In the genomic region with DNA sequence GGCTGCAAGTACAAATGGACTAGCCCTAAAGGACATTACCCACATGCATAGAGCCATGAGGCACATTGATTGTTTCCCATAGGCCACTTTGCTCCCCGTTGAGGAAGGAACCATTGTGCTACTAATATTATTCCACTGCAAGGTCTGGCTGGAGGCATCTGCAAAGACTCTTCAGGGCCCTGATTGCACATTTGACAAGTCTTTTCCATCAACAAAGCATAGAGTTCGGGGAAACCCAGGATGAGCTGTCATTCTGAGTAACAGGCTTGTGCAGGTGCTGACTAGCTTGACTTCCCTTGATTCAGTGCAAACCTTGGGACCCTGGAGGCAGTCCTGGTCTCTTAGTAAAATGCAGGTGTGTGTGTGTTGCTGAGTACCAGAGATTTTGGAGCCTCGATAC, we compare ENCODE assay signal across 8 cellular contexts.
A peak's percentile ranks its signal among the peaks of the same experiment; 100 is the strongest.
DNase-seq lines count a peak whose midpoint lies in the region; ATAC-seq and TF ChIP-seq lines count a peak whose summit lies in the region.

No MANE protein-coding gene starts in this region.

- H3K27me3 Mint-ChIP-seq in T-cell = no peaks in the 10 kb centered on the region

- no peak for TF ChIP-seq POLR2A in breast epithelium (IDR thresholded peaks at IDR 0.05)

- peak overlapping the region in 2 of 3 donors; percentile 13 to 48 for H3K4me3 Mint-ChIP-seq in T-cell

- DNase-seq in T-cell = no peak
- DNase-seq in breast epithelium (ENCODE audit: low spot score in 2 of 2) = no peak
- DNase-seq in smooth muscle cell (lab: John Stamatoyannopoulos, UW; ENCODE audit: unreplicated experiment) = no peak
- no peak for DNase-seq in NCI-H2029 (lab: John Stamatoyannopoulos, UW)
- no peak for DNase-seq in CD1c-positive myeloid dendritic cell (ENCODE audit: extremely low spot score)

- peak overlapping the region; percentile 55 for H3K9ac ChIP-seq in smooth muscle cell (ENCODE audit: low read depth)

- H3K27me3 ChIP-seq in breast epithelium (no peaks in the 10 kb centered on the region), smooth muscle cell (ENCODE audit: low read depth) (no peaks in the 10 kb centered on the region)

- no peaks in the 10 kb centered on the region for H3K9me3 Mint-ChIP-seq in T-cell

- H3K27ac ChIP-seq in breast epithelium (peak overlapping the region; percentile 64 to 74), smooth muscle cell (ENCODE audit: low read depth) (peak overlapping the region; percentile 71)

- peaks cover 81 to 88% (median 82%) of the 10 kb centered on the region in 3 donors for H3K4me1 Mint-ChIP-seq in T-cell

- POLR2A ChIA-PET in T-cell (lab: Charles Lee) = no interaction called here

- peak overlapping the region; percentile 48 to 89 for H3K27ac Mint-ChIP-seq in T-cell

- intact Hi-C loops in breast epithelium (cut with DNase I; ENCODE audit: low total_unique reads) = no loop called here

- 65% methylated on average over 3 of the region's 3 CpGs for WGBS in smooth muscle cell (ENCODE audit: low lambda C conversion rate)

- no peaks in the 10 kb centered on the region for H3K36me3 ChIP-seq in breast epithelium
- no peaks in the 10 kb centered on the region for H3K36me3 ChIP-seq in smooth muscle cell (ENCODE audit: low read depth)

- H4K20me1 ChIP-seq in smooth muscle cell (ENCODE audit: low read depth) = peaks cover 100% of the 10 kb centered on the region

- H3K4me3 ChIP-seq in breast epithelium (no peak overlapping the region), smooth muscle cell (no peak overlapping the region)

- no peaks in the 10 kb centered on the region for H3F3A ChIP-seq in smooth muscle cell (ENCODE audit: low read depth)

- CTCF ChIA-PET in T-cell (lab: Charles Lee) = interaction anchor here in 1 of 2 donors (1.0 kb wide), 1 partner anchor 11 kb away, joined by 3 read pairs; no protein-coding TSS in a partner anchor

- TF ChIP-seq CTCF in breast epithelium (IDR thresholded peaks at IDR 0.05) (no peak), smooth muscle cell (IDR thresholded peaks at IDR 0.05; ENCODE audit: borderline replicate concordance, insufficient read depth, poor library complexity, severe bottlenecking) (no peak)

- H3K36me3 Mint-ChIP-seq in T-cell = peaks cover 21% of the 10 kb centered on the region

- H3K4me2 ChIP-seq in smooth muscle cell = no peak overlapping the region

- ATAC-seq in GM18858 (IDR thresholded peaks at IDR 0.05; ENCODE audit: unreplicated experiment) (peak; percentile 45), T-cell (replicated peaks in 1 of 4) (peak; percentile 69 to 76 (median 74)), GM21390 (IDR thresholded peaks at IDR 0.05; ENCODE audit: unreplicated experiment) (no peak), HG03196 (IDR thresholded peaks at IDR 0.05; ENCODE audit: unreplicated experiment) (no peak)

- no peak overlapping the region for H2AFZ ChIP-seq in smooth muscle cell (ENCODE audit: low read depth)

- H3K9me3 ChIP-seq in breast epithelium = no peaks in the 10 kb centered on the region
- no peaks in the 10 kb centered on the region for H3K9me3 ChIP-seq in smooth muscle cell (replicated peaks; ENCODE audit: low read depth)

- peaks cover 76% of the 10 kb centered on the region for H3K79me2 ChIP-seq in smooth muscle cell (ENCODE audit: low read depth)

- H3K4me1 ChIP-seq in breast epithelium (peaks cover 3 to 24% of the 10 kb centered on the region in 2 donors), smooth muscle cell (ENCODE audit: low read depth) (peaks cover 23% of the 10 kb centered on the region)

Comparison
In these comparisons a context has a peak if more than half of its experiments do, and no peak if none do; other contexts are left out.
1. ATAC-seq: peak in GM18858 (single experiment) and T-cell (4 of 4); none in GM21390 (single experiment) and HG03196 (single experiment).